Comparison of ENCODE assay signal across 1 cellular context in the genomic region with DNA sequence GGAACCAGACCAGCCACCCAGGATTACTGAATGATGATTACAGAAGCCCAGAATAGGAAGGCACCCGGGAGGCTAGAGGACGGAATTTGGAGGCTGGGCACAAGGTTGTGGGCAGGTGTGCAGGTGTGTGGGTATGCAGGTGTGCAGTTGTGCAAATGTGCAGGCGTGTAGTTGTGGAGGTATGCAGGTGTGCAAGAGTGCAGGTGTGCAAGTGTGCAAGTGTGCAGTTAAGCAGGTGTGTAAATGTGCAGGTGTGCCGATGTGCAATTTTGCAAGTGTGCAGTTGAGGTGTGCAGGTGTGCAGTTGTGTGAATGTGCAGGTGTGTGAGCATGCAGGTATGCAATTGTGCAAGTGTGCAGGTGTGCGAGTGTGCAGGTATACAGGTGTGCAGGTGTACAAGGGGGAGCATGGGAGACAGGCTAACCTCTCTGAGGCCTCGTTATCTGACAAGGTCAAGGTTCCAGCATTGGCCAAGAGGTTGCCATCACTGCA.
A peak's percentile ranks its signal among the peaks of the same experiment; 100 is the strongest.
TF ChIP-seq lines count a peak whose summit lies in the region.

No MANE protein-coding gene starts in this region.

TF ChIP-seq in WTC11, 78 proteins besides CTCF, POLR2A, EP300 and RAD21:
- TF ChIP-seq, protein P1, sequence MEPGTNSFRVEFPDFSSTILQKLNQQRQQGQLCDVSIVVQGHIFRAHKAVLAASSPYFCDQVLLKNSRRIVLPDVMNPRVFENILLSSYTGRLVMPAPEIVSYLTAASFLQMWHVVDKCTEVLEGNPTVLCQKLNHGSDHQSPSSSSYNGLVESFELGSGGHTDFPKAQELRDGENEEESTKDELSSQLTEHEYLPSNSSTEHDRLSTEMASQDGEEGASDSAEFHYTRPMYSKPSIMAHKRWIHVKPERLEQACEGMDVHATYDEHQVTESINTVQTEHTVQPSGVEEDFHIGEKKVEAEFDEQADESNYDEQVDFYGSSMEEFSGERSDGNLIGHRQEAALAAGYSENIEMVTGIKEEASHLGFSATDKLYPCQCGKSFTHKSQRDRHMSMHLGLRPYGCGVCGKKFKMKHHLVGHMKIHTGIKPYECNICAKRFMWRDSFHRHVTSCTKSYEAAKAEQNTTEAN (CRISPR knock-in tag; IDR thresholded peaks at IDR 0.05): peak; percentile 95
- TF ChIP-seq, protein P2, sequence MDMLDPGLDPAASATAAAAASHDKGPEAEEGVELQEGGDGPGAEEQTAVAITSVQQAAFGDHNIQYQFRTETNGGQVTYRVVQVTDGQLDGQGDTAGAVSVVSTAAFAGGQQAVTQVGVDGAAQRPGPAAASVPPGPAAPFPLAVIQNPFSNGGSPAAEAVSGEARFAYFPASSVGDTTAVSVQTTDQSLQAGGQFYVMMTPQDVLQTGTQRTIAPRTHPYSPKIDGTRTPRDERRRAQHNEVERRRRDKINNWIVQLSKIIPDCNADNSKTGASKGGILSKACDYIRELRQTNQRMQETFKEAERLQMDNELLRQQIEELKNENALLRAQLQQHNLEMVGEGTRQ (CRISPR knock-in tag; IDR thresholded peaks at IDR 0.05): no peak
- no peak for TF ChIP-seq KAT7 (CRISPR knock-in tag; IDR thresholded peaks at IDR 0.05; ENCODE audit: borderline replicate concordance)
